Comparison of ENCODE assay signal across 9 cellular contexts in the genomic region with DNA sequence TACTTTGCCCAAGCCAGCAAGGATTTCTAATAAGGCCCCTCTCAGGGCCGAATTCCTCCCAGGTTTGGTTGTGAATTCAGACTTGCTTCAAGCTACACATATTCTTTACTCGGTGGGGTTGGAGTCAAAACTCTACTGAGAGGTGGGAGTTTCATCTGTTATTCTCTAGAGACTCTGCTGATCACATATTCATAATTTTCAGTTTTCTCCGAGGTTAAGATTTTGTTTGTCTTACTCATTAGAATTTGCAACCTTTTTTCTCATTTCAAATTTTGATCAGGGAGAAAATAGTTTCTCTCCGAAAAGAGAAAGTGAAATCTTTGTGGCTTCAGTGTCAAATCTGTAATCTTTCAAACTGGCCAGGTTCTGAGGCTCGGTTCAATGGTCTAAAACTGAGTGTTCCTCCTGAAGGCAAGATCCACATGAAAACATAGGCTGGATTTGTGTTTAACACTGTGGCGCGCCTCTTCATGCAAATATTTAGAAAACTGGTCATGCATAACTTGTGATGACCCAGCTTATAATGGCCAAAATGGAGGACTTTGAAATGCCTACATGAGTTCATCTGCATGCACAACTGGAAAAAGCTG. TPM values are rescaled to one million over a fixed set of nuclear protein-coding genes. Genes with fewer than 3 reads are reported as not detected.
DNase-seq lines count a peak whose midpoint lies in the region; ATAC-seq, FAIRE-seq and TF ChIP-seq lines count a peak whose summit lies in the region.
"Had no signal": no experiment of that assay in that cellular context is flagged by ENCODE, and none has a peak within 500 bp of the region (broad histone marks: within the 10 kb centered on the region; RNA-seq: fewer than 3 reads in every experiment).

No MANE protein-coding gene starts in this region.

- H3K36me3 ChIP-seq in kidney epithelial cell (ENCODE audit: control insufficient read depth, insufficient read depth, low read length) = no peaks in the 10 kb centered on the region

- H3K4me3 ChIP-seq in kidney epithelial cell (ENCODE audit: low read depth, low read length) = no peak overlapping the region

- no peak for TF ChIP-seq CTCF in kidney epithelial cell (IDR thresholded peaks at IDR 0.05; ENCODE audit: insufficient read depth, low read length, poor library complexity, severe bottlenecking)

- ATAC-seq in GM21528 (IDR thresholded peaks at IDR 0.05; ENCODE audit: low FRiP score, unreplicated experiment) = peak; percentile 49
- ATAC-seq in HG03571 (IDR thresholded peaks at IDR 0.05; ENCODE audit: unreplicated experiment) = peak; percentile 55
- ATAC-seq in GM19324 (IDR thresholded peaks at IDR 0.05; ENCODE audit: low FRiP score, unreplicated experiment) = no peak

- no peak for TF ChIP-seq POLR2A in GM12891 (IDR thresholded peaks at IDR 0.05; ENCODE audit: low read depth, low read length)

- FAIRE-seq in GM12891 (lab: Jason Lieb, UNC) = peak; percentile 43

- DNase-seq in GM12891 (ENCODE audit: insufficient read length, low spot score) = no peak
- peak; percentile 62 for DNase-seq in kidney epithelial cell (ENCODE audit: low read depth)
- no peak for DNase-seq in amniotic stem cell (lab: John Stamatoyannopoulos, UW)
- DNase-seq in globus pallidus (ENCODE audit: low spot score) = no peak
- DNase-seq in effector CD8-positive, alpha-beta T cell (lab: John Stamatoyannopoulos, UW) = no peak
- DNase-seq: activated T-cell treated with anti-CD3 and anti-CD28 coated beads for 4 hours had no signal

- no peaks in the 10 kb centered on the region for H3K27me3 ChIP-seq in kidney epithelial cell (ENCODE audit: control insufficient read depth, insufficient read depth, low read length)

TF ChIP-seq in GM12891, 5 proteins besides CTCF, POLR2A, EP300 and RAD21:
- TF ChIP-seq POU2F2 (IDR thresholded peaks at IDR 0.05; ENCODE audit: low read depth, low read length) (peak; percentile 75; the same call in 1 of the 2 replicates), SPI1 (IDR thresholded peaks at IDR 0.05; ENCODE audit: low read depth, low read length) (no peak), POLR2AphosphoS5 (IDR thresholded peaks at IDR 0.05; ENCODE audit: low read depth, low read length) (no peak), PAX5 (IDR thresholded peaks at IDR 0.05; ENCODE audit: insufficient read depth, low read length, severe bottlenecking) (peak; percentile 88), TAF1 (IDR thresholded peaks at IDR 0.05; ENCODE audit: low read depth, low read length) (no peak)

RNA-seq across cellular contexts. Expression of a gene that starts 21.5 kb away (rescaled TPM):
- polyA plus RNA-seq in GM12891 (2012; ENCODE audit: low read depth, missing spikeins) = 813 TPM
- 1,390 and 1,923 TPM in 2 replicates for total RNA-seq in kidney epithelial cell

RNA-seq across cellular contexts. Expression of a gene that starts 38.8 kb away (rescaled TPM):
- not detected for polyA plus RNA-seq in GM12891 (2012; ENCODE audit: low read depth, missing spikeins)
- not detected in 2 replicates for total RNA-seq in kidney epithelial cell

RNA-seq across cellular contexts. Expression of a gene that starts 44.7 kb away (rescaled TPM):
- polyA plus RNA-seq in GM12891 (2012; ENCODE audit: low read depth, missing spikeins) = 214 TPM
- total RNA-seq in kidney epithelial cell = 229 and 262 TPM in 2 replicates

RNA-seq across cellular contexts. Expression of a gene that starts 54.1 kb away (rescaled TPM):
- polyA plus RNA-seq in GM12891 (2012; ENCODE audit: low read depth, missing spikeins) = 28.9 TPM
- 104 and 135 TPM in 2 replicates for total RNA-seq in kidney epithelial cell

RNA-seq across cellular contexts. Expression of a gene that starts 56.9 kb away (rescaled TPM):
- 23.3 TPM for polyA plus RNA-seq in GM12891 (2012; ENCODE audit: low read depth, missing spikeins)
- 50.8 and 55.5 TPM in 2 replicates for total RNA-seq in kidney epithelial cell
